Comparison of ENCODE assay signal across 9 cellular contexts in the genomic region with DNA sequence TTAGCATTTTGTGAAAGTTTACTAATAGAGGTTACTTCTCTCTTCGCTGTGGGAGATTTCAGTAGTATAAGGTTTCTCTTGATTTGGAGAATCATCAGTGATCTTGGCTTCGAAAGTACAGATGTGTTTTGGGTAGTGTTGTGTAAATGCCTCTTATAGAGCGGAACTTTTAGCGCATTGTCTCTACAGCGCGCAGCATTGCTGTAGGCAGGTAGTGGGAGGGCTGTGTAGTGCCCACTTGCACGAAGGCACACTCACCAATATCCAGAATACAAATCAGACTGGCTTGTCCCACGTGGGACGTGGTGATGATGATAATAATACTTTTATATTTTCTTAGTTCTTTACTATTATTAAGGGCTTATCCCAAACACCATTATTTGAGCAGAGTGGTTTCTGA. TPM values are rescaled to one million over a fixed set of nuclear protein-coding genes. Genes with fewer than 3 reads are reported as not detected.
DNase-seq lines count a peak whose midpoint lies in the region; FAIRE-seq and TF ChIP-seq lines count a peak whose summit lies in the region.
"Had no signal": no experiment of that assay in that cellular context is flagged by ENCODE, and none has a peak within 500 bp of the region (broad histone marks: within the 10 kb centered on the region; RNA-seq: fewer than 3 reads in every experiment).

No MANE protein-coding gene starts in this region.

- intact Hi-C loops in kidney (cut with DNase I) (no loop called here), ovary (cut with DNase I) (loop anchor here in 3 of 4 donors (10.0 kb wide), 3 partner anchors 139 to 299 kb away; partner anchors contain the start of gene ADSL (in 1 of the 3))

- 82 to 87% (median 86%) methylated on average over 9 of the region's 9 CpGs for WGBS in ovary, 3 donors

- TF ChIP-seq CTCF in kidney (IDR thresholded peaks at IDR 0.05; ENCODE audit: borderline replicate concordance, extremely low read depth, insufficient read depth) = no peak
- TF ChIP-seq CTCF in ovary (IDR thresholded peaks at IDR 0.05) = no peak

- H3K4me3 Mint-ChIP-seq in activated T-cell treated with anti-CD3 and anti-CD28 coated beads, Interleukin-2, amount 50 U/mL, for 24 hours = peak overlapping the region; percentile 76

- H3K36me3 ChIP-seq in kidney (ENCODE audit: control insufficient read depth in 1 of 2, insufficient read depth in 2 of 2, low read length in 2 of 2) = no peaks in the 10 kb centered on the region
- no peaks in the 10 kb centered on the region for H3K36me3 ChIP-seq in subcutaneous abdominal adipose tissue (ENCODE audit: control insufficient read depth in 5 of 5, insufficient read depth in 5 of 5, low read length in 5 of 5)
- no peaks in the 10 kb centered on the region for H3K36me3 ChIP-seq in ovary

- H3K27me3 Mint-ChIP-seq in activated T-cell treated with anti-CD3 and anti-CD28 coated beads, Interleukin-2, amount 50 U/mL, for 24 hours = no peaks in the 10 kb centered on the region

- peak overlapping the region; percentile 87 for H3K27ac Mint-ChIP-seq in activated T-cell treated with anti-CD3 and anti-CD28 coated beads, Interleukin-2, amount 50 U/mL, for 24 hours

- no peak for TF ChIP-seq POLR2A in ovary (IDR thresholded peaks at IDR 0.05)

- H3K9ac ChIP-seq in kidney (ENCODE audit: low read length in 2 of 2) = peak overlapping the region in 1 of 2 donors; percentile 92
- peak overlapping the region in 3 of 5 donors; percentile 69 to 79 (median 75) for H3K9ac ChIP-seq in subcutaneous abdominal adipose tissue (ENCODE audit: low read length in 5 of 5)

- H3K9me3 ChIP-seq in kidney (ENCODE audit: control insufficient read depth in 1 of 2, low read length in 2 of 2) (no peaks in the 10 kb centered on the region), subcutaneous abdominal adipose tissue (ENCODE audit: control insufficient read depth in 5 of 5, low read length in 5 of 5) (no peaks in the 10 kb centered on the region), ovary (no peaks in the 10 kb centered on the region)

- peaks cover 47% of the 10 kb centered on the region for H3K4me1 Mint-ChIP-seq in activated T-cell treated with anti-CD3 and anti-CD28 coated beads, Interleukin-2, amount 50 U/mL, for 24 hours (ENCODE audit: low read depth)

- H3K27me3 ChIP-seq in subcutaneous abdominal adipose tissue (ENCODE audit: control insufficient read depth in 5 of 5, insufficient read depth in 4 of 5, low read length in 5 of 5) (no peaks in the 10 kb centered on the region), ovary (no peaks in the 10 kb centered on the region)

- H3K27ac ChIP-seq in kidney (ENCODE audit: low read depth in 2 of 2, low read length in 2 of 2) (no peak overlapping the region), subcutaneous abdominal adipose tissue (ENCODE audit: low read depth, low read length) (no peak overlapping the region), ovary (no peak overlapping the region)

- no peak for TF ChIP-seq EP300 in ovary (IDR thresholded peaks at IDR 0.05)

- H3K9me3 Mint-ChIP-seq in activated T-cell treated with anti-CD3 and anti-CD28 coated beads, Interleukin-2, amount 50 U/mL, for 24 hours = no peaks in the 10 kb centered on the region

- peaks cover 27 to 31% of the 10 kb centered on the region in 2 donors for H3K4me1 ChIP-seq in kidney (ENCODE audit: control insufficient read depth in 1 of 2, insufficient read depth in 1 of 2, low read depth in 1 of 2, low read length in 2 of 2)
- peaks cover 17 to 48% (median 42%) of the 10 kb centered on the region in 5 donors for H3K4me1 ChIP-seq in subcutaneous abdominal adipose tissue (ENCODE audit: control insufficient read depth in 5 of 5, insufficient read depth in 5 of 5, low read length in 5 of 5)
- H3K4me1 ChIP-seq in ovary (ENCODE audit: insufficient read depth) = peaks cover 7% of the 10 kb centered on the region

- FAIRE-seq in kidney (lab: Jason Lieb, UNC) = no peak

- peak; percentile 39 for DNase-seq in activated T-cell treated with anti-CD3 and anti-CD28 coated beads, Interleukin-2, amount 50 U/mL, for 24 hours
- DNase-seq in activated T-cell treated with anti-CD3 and anti-CD28 coated beads, Interleukin-2, amount 50 U/mL, for 1 hour = no peak
- DNase-seq in activated T-cell treated with anti-CD3 and anti-CD28 coated beads, Interleukin-2, amount 50 U/mL, for 48 hours = peak; percentile 40 to 52
- DNase-seq in kidney (no peak), ovary (no peak), NCI-H226 (no peak), amniotic stem cell (lab: John Stamatoyannopoulos, UW) (no peak)
- DNase-seq: NCI-H69 had no signal

- H3K36me3 Mint-ChIP-seq in activated T-cell treated with anti-CD3 and anti-CD28 coated beads, Interleukin-2, amount 50 U/mL, for 24 hours (ENCODE audit: low read depth) = peaks cover 10% of the 10 kb centered on the region

- H3K4me3 ChIP-seq in kidney (ENCODE audit: low read length in 2 of 2) = peak overlapping the region; percentile 71 to 76
- H3K4me3 ChIP-seq in subcutaneous abdominal adipose tissue (ENCODE audit: low read depth in 1 of 5, low read length in 5 of 5) = peak overlapping the region in 1 of 5 donors; percentile 75
- H3K4me3 ChIP-seq in ovary = no peak overlapping the region

RNA-seq across cellular contexts. Expression of gene FAM83F, which starts 51.4 kb away (rescaled TPM):
- total RNA-seq in kidney (13.1 TPM), ovary (1 to 10 TPM in 4 of 7 donors, under 1 TPM in 3; 0.20 to 3.4 (median 1.7) TPM)
- polyA plus RNA-seq in kidney (ENCODE audit: insufficient read depth, low read depth, low replicate concordance) (6.8 TPM), ovary (under 1 TPM; 0.12 to 0.51 TPM)

Comparison
In these comparisons a context has a peak if more than half of its experiments do, and no peak if none do; other contexts are left out.
1. DNase-seq: peak in activated T-cell treated with anti-CD3 and anti-CD28 coated beads, Interleukin-2, amount 50 U/mL, for 24 hours (single experiment) and activated T-cell treated with anti-CD3 and anti-CD28 coated beads, Interleukin-2, amount 50 U/mL, for 48 hours (2 of 2); none in activated T-cell treated with anti-CD3 and anti-CD28 coated beads, Interleukin-2, amount 50 U/mL, for 1 hour (single experiment), kidney (single experiment), ovary (0 of 5), NCI-H226 (single experiment) and amniotic stem cell (single experiment).